16 cellular contexts compared by ENCODE assay signal in genomic region chr12:25788707-25789106, GRCh38.
"Had no signal": no experiment of that assay in that cellular context is flagged by ENCODE, and none has a peak within 500 bp of the region (broad histone marks: within the 10 kb centered on the region; RNA-seq: fewer than 3 reads in every experiment).

No MANE protein-coding gene starts in this region.

- H3K27me3 ChIP-seq: hepatocyte, transverse colon had no signal

- DNase-seq: activated CD4-positive, alpha-beta T cell treated with anti-CD3 and anti-CD28 coated beads, Interleukin-2, amount 10 ng/mL, durations not matched to agents 7 days and 5 days; activated naive CD4-positive, alpha-beta T cell treated with Interleukin-2 at 50 U/mL for 16 hours; activated T-cell treated with anti-CD3 and anti-CD28 coated beads for 4 hours; islet precursor cell; mammary epithelial cell; mucosa of descending colon; naive thymus-derived CD4-positive, alpha-beta T cell; pancreas; SHP77 treated with DMSO at 0.1 percent for 48 hours; stimulated activated CD4-positive, alpha-beta T cell treated with anti-CD3 and anti-CD28 coated beads, Interleukin-2, amount 100 ng/mL, for 48 hours; substantia nigra; transverse colon had no signal

- H3K4me1 ChIP-seq: pancreas, transverse colon had no signal

- H3K36me3 ChIP-seq: pancreas, transverse colon had no signal

- H3K4me3 ChIP-seq: hepatocyte, mucosa of descending colon, pancreas, transverse colon had no signal

- H3K9me3 ChIP-seq: mucosa of descending colon, pancreas, transverse colon had no signal

- H3K27me3 Mint-ChIP-seq: activated CD4-positive, alpha-beta T cell treated with anti-CD3 and anti-CD28 coated beads, Interleukin-2, amount 10 ng/mL, durations not matched to agents 7 days and 5 days; activated T-helper 17 cell treated with anti-CD3 and anti-CD28 coated beads, Interleukin-2, amount 50 U/mL, for 72 hours had no signal

- ATAC-seq: activated T-helper 17 cell treated with anti-CD3 and anti-CD28 coated beads, Interleukin-2, amount 50 U/mL, for 72 hours; mucosa of descending colon; naive thymus-derived CD4-positive, alpha-beta T cell; stimulated activated memory B cell treated with anti-CD40 and anti-IgM and Interleukin-4, amounts not matched to agents 10 μg/mL and 1 μg/mL and 100 μg/mL, for 72 hours had no signal

- H3K9me3 Mint-ChIP-seq: activated CD4-positive, alpha-beta T cell treated with anti-CD3 and anti-CD28 coated beads, Interleukin-2, amount 10 ng/mL, durations not matched to agents 7 days and 5 days; naive thymus-derived CD4-positive, alpha-beta T cell; stimulated activated memory B cell treated with anti-CD40 and anti-IgM and Interleukin-4, amounts not matched to agents 10 μg/mL and 1 μg/mL and 100 μg/mL, for 72 hours; T-helper 1 cell treated with Interleukin-12 subunit alpha and Interleukin-12 subunit beta and Interleukin-4 antibody, amounts not matched to agents 30 μg/mL and 1 μg/mL, for 36 hours had no signal

- H3K4me1 Mint-ChIP-seq: activated CD4-positive, alpha-beta T cell treated with anti-CD3 and anti-CD28 coated beads, Interleukin-2, amount 10 ng/mL, durations not matched to agents 7 days and 5 days; activated T-helper 17 cell treated with anti-CD3 and anti-CD28 coated beads, Interleukin-2, amount 50 U/mL, for 72 hours; naive thymus-derived CD4-positive, alpha-beta T cell; stimulated activated memory B cell treated with anti-CD40 and anti-IgM and Interleukin-4, amounts not matched to agents 10 μg/mL and 1 μg/mL and 100 μg/mL, for 72 hours had no signal

- H3K4me3 Mint-ChIP-seq: activated CD4-positive, alpha-beta T cell treated with anti-CD3 and anti-CD28 coated beads, Interleukin-2, amount 10 ng/mL, durations not matched to agents 7 days and 5 days; activated T-helper 17 cell treated with anti-CD3 and anti-CD28 coated beads, Interleukin-2, amount 50 U/mL, for 72 hours; naive thymus-derived CD4-positive, alpha-beta T cell; stimulated activated memory B cell treated with anti-CD40 and anti-IgM and Interleukin-4, amounts not matched to agents 10 μg/mL and 1 μg/mL and 100 μg/mL, for 72 hours; T-helper 1 cell treated with Interleukin-12 subunit alpha and Interleukin-12 subunit beta and Interleukin-4 antibody, amounts not matched to agents 30 μg/mL and 1 μg/mL, for 36 hours had no signal

- H3K27ac Mint-ChIP-seq: activated CD4-positive, alpha-beta T cell treated with anti-CD3 and anti-CD28 coated beads, Interleukin-2, amount 10 ng/mL, durations not matched to agents 7 days and 5 days; activated T-helper 17 cell treated with anti-CD3 and anti-CD28 coated beads, Interleukin-2, amount 50 U/mL, for 72 hours; naive thymus-derived CD4-positive, alpha-beta T cell; stimulated activated memory B cell treated with anti-CD40 and anti-IgM and Interleukin-4, amounts not matched to agents 10 μg/mL and 1 μg/mL and 100 μg/mL, for 72 hours; T-helper 1 cell treated with Interleukin-12 subunit alpha and Interleukin-12 subunit beta and Interleukin-4 antibody, amounts not matched to agents 30 μg/mL and 1 μg/mL, for 36 hours had no signal

- H3K27ac ChIP-seq: hepatocyte, pancreas, transverse colon had no signal

- H3K36me3 Mint-ChIP-seq: naive thymus-derived CD4-positive, alpha-beta T cell; stimulated activated memory B cell treated with anti-CD40 and anti-IgM and Interleukin-4, amounts not matched to agents 10 μg/mL and 1 μg/mL and 100 μg/mL, for 72 hours had no signal
